In the genomic region with DNA sequence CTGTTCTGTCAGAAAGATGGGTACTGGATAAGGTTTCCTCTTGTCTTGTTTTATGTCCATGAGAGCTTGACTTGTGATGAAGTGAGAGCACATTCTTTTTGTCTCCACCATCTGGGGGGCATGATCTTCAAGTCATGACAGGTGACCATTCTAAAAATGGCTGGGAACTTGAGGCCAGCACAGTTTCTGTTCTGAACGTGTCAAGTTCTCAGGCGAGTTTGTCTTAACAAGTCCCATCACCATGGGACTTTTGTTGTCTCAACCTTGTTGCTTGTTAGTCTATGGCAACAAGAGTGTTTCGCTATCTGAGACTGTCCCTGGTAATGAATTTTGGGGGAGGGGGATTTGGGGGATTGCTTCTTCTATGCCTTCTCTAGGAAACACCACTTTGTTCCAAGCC, we compare ENCODE assay signal across 22 cellular contexts. TPM values are rescaled to one million over a fixed set of nuclear protein-coding genes. Genes with fewer than 3 reads are reported as not detected.
DNase-seq lines count a peak whose midpoint lies in the region; ATAC-seq and FAIRE-seq lines count a peak whose summit lies in the region.
"Had no signal": no experiment of that assay in that cellular context is flagged by ENCODE, and none has a peak within 500 bp of the region (broad histone marks: within the 10 kb centered on the region; RNA-seq: fewer than 3 reads in every experiment).

No MANE protein-coding gene starts in this region.

- H3K9me3 ChIP-seq in small intestine (ENCODE audit: control insufficient read depth, low read depth) = peaks cover 1% of the 10 kb centered on the region
- H3K9me3 ChIP-seq: body of pancreas, MG63, SK-N-SH, testis had no signal

- DNase-seq in small intestine (no peak), NCI-H226 (no peak), iPS-NIHi7 (ENCODE audit: extremely low spot score) (no peak), NCI-H1048 (lab: John Stamatoyannopoulos, UW) (no peak)
- DNase-seq: activated CD4-positive, alpha-beta T cell treated with anti-CD3 and anti-CD28 coated beads, Interleukin-2, amount 10 ng/mL, durations not matched to agents 7 days and 5 days; activated naive CD4-positive, alpha-beta T cell treated with anti-CD3 and anti-CD28 coated beads, Interleukin-2, amount 10 ng/mL, durations not matched to agents 7 days and 5 days; body of pancreas; foreskin keratinocyte; GDM1; left ventricle myocardium superior; MG63; NCI-H1930; NCI-H510A treated with DMSO at 0.1 percent for 48 hours; SK-N-SH; stimulated activated CD4-positive, alpha-beta T cell treated with anti-CD3 and anti-CD28 coated beads, Interleukin-4, amount 100 ng/mL, for 4 hours; testis had no signal

- H3K27ac ChIP-seq in small intestine (ENCODE audit: low read depth in 1 of 2, low read length in 1 of 2) = no peak overlapping the region
- H3K27ac ChIP-seq: body of pancreas, coronary artery, foreskin keratinocyte, testis had no signal

- H3K4me1 ChIP-seq in small intestine (ENCODE audit: control insufficient read depth in 2 of 2, insufficient read depth in 1 of 2, low read depth in 1 of 2, low read length in 1 of 2) = no peaks in the 10 kb centered on the region
- H3K4me1 ChIP-seq: foreskin keratinocyte, testis had no signal

- no peak for FAIRE-seq in small intestine (lab: Jason Lieb, UNC)
- FAIRE-seq: TTC549 had no signal

- H3K36me3 ChIP-seq in small intestine (ENCODE audit: control insufficient read depth in 2 of 2, insufficient read depth in 2 of 2, low read length in 2 of 2) = no peaks in the 10 kb centered on the region
- H3K36me3 ChIP-seq: MG63 had no signal

- WGBS in small intestine, 3 donors = 71 to 96% (median 77%) methylated on average over 3 of the region's 3 CpGs

- no peaks in the 10 kb centered on the region for H3K27me3 ChIP-seq in small intestine (ENCODE audit: control insufficient read depth in 2 of 2, insufficient read depth in 2 of 2, low read length in 2 of 2)
- H3K27me3 ChIP-seq: body of pancreas, MG63, testis had no signal

- ATAC-seq in GM18909 (IDR thresholded peaks at IDR 0.05; ENCODE audit: poor library complexity, unreplicated experiment) = peak; percentile 76
- peak; percentile 66 for ATAC-seq in HG02588 (IDR thresholded peaks at IDR 0.05; ENCODE audit: unreplicated experiment)
- peak; percentile 76 for ATAC-seq in HG03432 (IDR thresholded peaks at IDR 0.05; ENCODE audit: unreplicated experiment)
- ATAC-seq: body of pancreas, foreskin keratinocyte, left ventricle myocardium superior, PC-3 had no signal

- H3K4me3 ChIP-seq in small intestine (ENCODE audit: low read depth in 1 of 2, low read length in 2 of 2) = no peak overlapping the region
- H3K4me3 ChIP-seq: body of pancreas, coronary artery, MG63, testis had no signal

RNA-seq across cellular contexts. Expression of a gene that starts 25.6 kb away (rescaled TPM):
- polyA plus RNA-seq in small intestine = 1 to 10 TPM; 4.0 to 7.7 (median 5.4) TPM
